ENCODE assay signal across 22 cellular contexts in the genomic region with DNA sequence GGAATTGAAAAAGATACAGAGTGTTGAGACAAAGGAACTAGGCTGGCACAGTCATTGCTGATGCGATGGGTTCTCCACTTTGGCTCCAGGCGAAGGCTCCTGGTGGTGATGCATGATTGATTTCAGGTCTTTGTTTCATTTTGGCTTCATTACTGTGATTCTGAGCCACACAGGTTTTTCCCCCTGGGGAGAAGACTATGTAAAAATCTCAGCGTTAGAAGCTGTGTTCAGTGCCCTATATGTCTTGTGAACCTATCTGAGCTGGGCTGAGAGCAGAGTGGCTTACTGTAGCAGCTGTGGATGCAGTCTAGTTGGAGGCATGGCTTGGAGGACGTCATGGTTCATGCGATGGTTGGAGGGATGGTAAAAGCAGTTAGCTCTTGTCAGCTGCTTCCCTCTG.
"Had no signal": no experiment of that assay in that cellular context is flagged by ENCODE, and none has a peak within 500 bp of the region (broad histone marks: within the 10 kb centered on the region; RNA-seq: fewer than 3 reads in every experiment).

No MANE protein-coding gene starts in this region.

- DNase-seq: activated B cell treated with CpG ODN at 0.5 μM for 24 hours; activated CD4-positive, alpha-beta memory T cell treated with anti-CD3 and anti-CD28 coated beads for 36 hours; activated CD4-positive, alpha-beta T cell treated with anti-CD3 and anti-CD28 coated beads for 1 hour; activated CD4-positive, alpha-beta T cell treated with anti-CD3 and anti-CD28 coated beads, Interleukin-2, amount 10 ng/mL, durations not matched to agents 24 days and 14 days; activated CD8-positive, alpha-beta memory T cell treated with anti-CD3 and anti-CD28 coated beads for 24 hours; activated gamma-delta T cell treated with Interleukin-2 at 50 U/mL for 16 hours; activated T-cell treated with anti-CD3 and anti-CD28 coated beads for 4 hours; activated T-cell treated with anti-CD3 and anti-CD28 coated beads, Interleukin-2, amount 50 U/mL, for 48 hours; aorta; central memory CD4-positive, alpha-beta T cell; Karpas-422; MM.1S; NCI-H1105; NCI-H1436; NCI-H1694 treated with DMSO at 0.1 percent for 48 hours; NCI-H2081; NCI-H2171 treated with DMSO at 0.1 percent for 48 hours; NCI-H226; NCI-H526; NCI-H82; PC-9; SHP77 treated with DMSO at 0.1 percent for 48 hours had no signal
